Comparison of ENCODE assay signal across 1 cellular context in genomic region chr20:62313460-62314338, GRCh38.
TF ChIP-seq lines count a peak whose summit lies in the region.

No MANE protein-coding gene starts in this region.

TF ChIP-seq in HepG2, 621 proteins besides CTCF, POLR2A, EP300 and RAD21:
- no peak for TF ChIP-seq ZIK1 (CRISPR knock-in tag; IDR thresholded peaks at IDR 0.05; ENCODE audit: borderline replicate concordance, low read depth)
- TF ChIP-seq AGO2 (optimal IDR thresholded peaks at IDR 0.05; ENCODE audit: low read depth, low read length): peak; percentile 63
- TF ChIP-seq IRF2 (CRISPR knock-in tag; IDR thresholded peaks at IDR 0.05): no peak
- TF ChIP-seq HNRNPL (IDR thresholded peaks at IDR 0.05; ENCODE audit: low read depth, low read length): peak; percentile 100
